ENCODE assay signal across 16 cellular contexts in the genomic region with DNA sequence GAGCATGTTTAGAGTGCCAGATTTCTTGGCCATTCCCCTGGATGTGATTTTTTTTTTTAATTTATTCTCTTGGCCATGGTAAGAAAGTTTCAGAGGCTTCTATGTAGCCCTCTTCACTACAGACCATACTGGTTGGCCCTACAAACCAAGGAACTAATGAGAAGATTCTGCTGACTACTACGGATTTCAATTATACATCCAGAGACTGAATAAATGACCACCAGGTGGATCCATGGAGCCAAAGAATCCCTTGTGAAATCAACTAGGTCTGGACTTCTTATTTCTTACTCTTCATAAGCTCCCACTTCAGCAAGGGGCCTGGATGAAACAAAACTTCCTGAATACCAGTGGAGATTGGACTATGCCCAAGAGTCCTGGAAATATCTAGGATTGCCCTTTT. TPM values are rescaled to one million over a fixed set of nuclear protein-coding genes. Genes with fewer than 3 reads are reported as not detected.
A peak's percentile ranks its signal among the peaks of the same experiment; 100 is the strongest.
DNase-seq lines count a peak whose midpoint lies in the region; ATAC-seq and TF ChIP-seq lines count a peak whose summit lies in the region.
"Had no signal": no experiment of that assay in that cellular context is flagged by ENCODE, and none has a peak within 500 bp of the region (broad histone marks: within the 10 kb centered on the region; RNA-seq: fewer than 3 reads in every experiment).

No MANE protein-coding gene starts in this region.

- H3K27me3 ChIP-seq in IMR-90 (ENCODE audit: control insufficient read depth, insufficient read depth, low read length) (peaks cover 4% of the 10 kb centered on the region), body of pancreas (no peaks in the 10 kb centered on the region), sigmoid colon (no peaks in the 10 kb centered on the region), neuronal stem cell (ENCODE audit: control insufficient read depth in 3 of 3, insufficient read depth in 3 of 3, low read depth in 1 of 3, low read length in 3 of 3) (no peaks in the 10 kb centered on the region)

- H2AFZ ChIP-seq in IMR-90 (replicated peaks; ENCODE audit: low read length, poor library complexity) (no peak overlapping the region), neuronal stem cell (ENCODE audit: low read length) (no peak overlapping the region)

- no peak overlapping the region for H3K56ac ChIP-seq in IMR-90 (ENCODE audit: extremely low read depth, insufficient read depth, low read length)

- no peak overlapping the region for H3K4ac ChIP-seq in IMR-90 (ENCODE audit: low read depth, low read length)
- no peak overlapping the region for H3K4ac ChIP-seq in neuronal stem cell (ENCODE audit: low read length)

- H3K14ac ChIP-seq in IMR-90 (replicated peaks; ENCODE audit: low read depth, low read length) (no peak overlapping the region), neuronal stem cell (ENCODE audit: low read length) (no peak overlapping the region)

- no peak overlapping the region for H4K8ac ChIP-seq in IMR-90 (ENCODE audit: low read depth in 2 of 2, low read length in 2 of 2)
- H4K8ac ChIP-seq in neuronal stem cell (ENCODE audit: low read depth, low read length), result no peak overlapping the region

- H3K18ac ChIP-seq in IMR-90 (ENCODE audit: low read depth, low read length), result no peak overlapping the region
- H3K18ac ChIP-seq in neuronal stem cell (ENCODE audit: low read length), result no peak overlapping the region

- CTCF ChIA-PET in IMR-90 (lab: Yijun Ruan, JAX), result interaction anchor here (0.7 kb wide), 1 partner anchor 508 kb away, joined by 4 read pairs; no protein-coding TSS in a partner anchor

- no peak overlapping the region for H4K5ac ChIP-seq in IMR-90 (ENCODE audit: low read depth, low read length)

- H2AK5ac ChIP-seq in IMR-90 (ENCODE audit: low read depth, low read length) (no peak overlapping the region), neuronal stem cell (ENCODE audit: low read depth, low read length) (no peak overlapping the region)

- no TSS peak for BruUV-seq in IMR-90 (replicated peaks; lab: Mats Ljungman, UMichigan)

- no peak overlapping the region for H3K9ac ChIP-seq in IMR-90 (ENCODE audit: low read depth, low read length)
- H3K9ac ChIP-seq in neuronal stem cell (ENCODE audit: low read depth, low read length, poor library complexity), result no peak overlapping the region

- H2BK120ac ChIP-seq in IMR-90 (ENCODE audit: low read depth, low read length) (no peak overlapping the region), neuronal stem cell (ENCODE audit: low read depth, low read length) (no peak overlapping the region)

- no peak overlapping the region for H2BK5ac ChIP-seq in IMR-90 (ENCODE audit: low read depth, low read length, poor library complexity, severe bottlenecking)
- H2BK5ac ChIP-seq in neuronal stem cell (ENCODE audit: low read length), result no peak overlapping the region

- H3K4me3 ChIP-seq in IMR-90 (ENCODE audit: insufficient read depth, low read depth, low read length), result no peak overlapping the region
- no peak overlapping the region for H3K4me3 ChIP-seq in body of pancreas
- H3K4me3 ChIP-seq in sigmoid colon, result no peak overlapping the region
- no peak overlapping the region for H3K4me3 ChIP-seq in neuronal stem cell (ENCODE audit: low read length in 2 of 2)
- H3K4me3 ChIP-seq: skin epidermis had no signal

- H3K23ac ChIP-seq in IMR-90 (ENCODE audit: low read depth, low read length) (no peak overlapping the region), neuronal stem cell (ENCODE audit: low read depth, low read length, poor library complexity) (no peak overlapping the region)

- H4K20me1 ChIP-seq in IMR-90 (ENCODE audit: insufficient read depth, low read length), result no peaks in the 10 kb centered on the region

- no peaks in the 10 kb centered on the region for H3K4me1 ChIP-seq in IMR-90 (ENCODE audit: control insufficient read depth, insufficient read depth, low read length)
- H3K4me1 ChIP-seq in body of pancreas, result no peaks in the 10 kb centered on the region
- no peaks in the 10 kb centered on the region for H3K4me1 ChIP-seq in sigmoid colon
- H3K4me1 ChIP-seq in neuronal stem cell (ENCODE audit: control insufficient read depth in 2 of 2, insufficient read depth in 1 of 2, low read depth in 1 of 2, low read length in 2 of 2), result no peaks in the 10 kb centered on the region

- in situ Hi-C loops in IMR-90 (cut with MboI; ENCODE audit: low sequenced_read_pairs), result no loop called here

- H3K36me3 ChIP-seq in IMR-90 (ENCODE audit: control insufficient read depth, insufficient read depth, low read length) (no peaks in the 10 kb centered on the region), body of pancreas (replicated peaks in 1 of 2; ENCODE audit: insufficient read depth in 1 of 2, low read depth in 2 of 2) (no peaks in the 10 kb centered on the region), sigmoid colon (no peaks in the 10 kb centered on the region), neuronal stem cell (replicated peaks in 1 of 2; ENCODE audit: control insufficient read depth in 2 of 2, insufficient read depth in 2 of 2, low read length in 2 of 2) (no peaks in the 10 kb centered on the region)

- dilution Hi-C loops in IMR-90 (cut with HindIII; ENCODE audit: low sequenced_read_pairs, unreplicated experiment), result no loop called here

- 60% methylated on average over 1 of the region's 1 CpG; no CpG with 5 or more reads in 1 of the 2 experiments for WGBS in IMR-90 (ENCODE audit: extremely low coverage in 2 of 2, insufficient read length in 1 of 2), 2 experiments
- 39 to 50% methylated on average over 1 of the region's 1 CpG for WGBS in body of pancreas, 2 donors
- 72 to 84% methylated on average over 1 of the region's 1 CpG for WGBS in sigmoid colon, 2 donors
- no CpG with 5 or more reads among the region's 1 CpG for WGBS in neuronal stem cell (ENCODE audit: extremely low coverage in 2 of 2, insufficient read length in 2 of 2, insufficient replicate concordance in 1 of 2), 2 donors

- H2BK12ac ChIP-seq in neuronal stem cell (ENCODE audit: low read length), result no peak overlapping the region

- H3K9me3 ChIP-seq in IMR-90 (ENCODE audit: control insufficient read depth, insufficient read depth, low read length) (no peaks in the 10 kb centered on the region), body of pancreas (no peaks in the 10 kb centered on the region), sigmoid colon (no peaks in the 10 kb centered on the region), neuronal stem cell (replicated peaks in 1 of 2; ENCODE audit: control insufficient read depth in 2 of 2, insufficient read depth in 1 of 2, low read depth in 1 of 2, low read length in 2 of 2) (no peaks in the 10 kb centered on the region)

- ATAC-seq in IMR-90 (ENCODE audit: low read depth), result peak; percentile 27; the same call in 1 of the 2 replicates
- no peak for ATAC-seq in body of pancreas
- no peak for ATAC-seq in GM21515 (IDR thresholded peaks at IDR 0.05; ENCODE audit: unreplicated experiment)
- ATAC-seq: activated T-helper 17 cell treated with anti-CD3 and anti-CD28 coated beads, Interleukin-2, amount 50 U/mL, for 72 hours had no signal

- no peak overlapping the region for H3K4me2 ChIP-seq in IMR-90 (ENCODE audit: low read depth, low read length)
- H3K4me2 ChIP-seq in neuronal stem cell (ENCODE audit: insufficient read depth, low read length, poor library complexity, severe bottlenecking), result no peak overlapping the region

- H4K91ac ChIP-seq in IMR-90 (ENCODE audit: insufficient read depth, low read depth, low read length), result no peak overlapping the region
- no peak overlapping the region for H4K91ac ChIP-seq in neuronal stem cell (ENCODE audit: low read depth, low read length, poor library complexity)

- TF ChIP-seq CTCF in IMR-90 (conservative IDR thresholded peaks at IDR 0.05; ENCODE audit: low read depth, low read length) (peak; percentile 29), body of pancreas (IDR thresholded peaks at IDR 0.05) (peak in 4 of 7 experiments; percentile 11 to 34 (median 19)), sigmoid colon (IDR thresholded peaks at IDR 0.05) (no peak)

- no peak overlapping the region for H2BK20ac ChIP-seq in IMR-90 (ENCODE audit: low read depth, low read length)

- H3K27ac ChIP-seq in IMR-90 (ENCODE audit: insufficient read depth, low read length), result no peak overlapping the region
- H3K27ac ChIP-seq in body of pancreas, result no peak overlapping the region
- H3K27ac ChIP-seq in sigmoid colon, result no peak overlapping the region
- no peak overlapping the region for H3K27ac ChIP-seq in neuronal stem cell (replicated peaks; ENCODE audit: low read length)
- H3K27ac ChIP-seq: skin epidermis had no signal

- TF ChIP-seq POLR2A in IMR-90 (IDR thresholded peaks at IDR 0.05; ENCODE audit: low read depth, low read length) (no peak), body of pancreas (IDR thresholded peaks at IDR 0.05) (no peak), sigmoid colon (IDR thresholded peaks at IDR 0.05) (no peak)

- intact Hi-C loops in IMR-90 (cut with micrococcal nuclease) (no loop called here), body of pancreas (cut with DNase I) (no loop called here), sigmoid colon (cut with DNase I) (no loop called here)

- POLR2A ChIA-PET in IMR-90 (lab: Charles Lee; ENCODE audit: unreplicated experiment), result no interaction called here

- H2BK15ac ChIP-seq in IMR-90 (ENCODE audit: low read depth, low read length), result no peak overlapping the region
- H2BK15ac ChIP-seq in neuronal stem cell (ENCODE audit: low read length), result no peak overlapping the region

- H3K79me1 ChIP-seq in IMR-90 (ENCODE audit: low read depth in 1 of 2, low read length in 2 of 2) (no peaks in the 10 kb centered on the region), neuronal stem cell (ENCODE audit: low read depth, low read length) (no peaks in the 10 kb centered on the region)

- TF ChIP-seq RAD21 in IMR-90 (IDR thresholded peaks at IDR 0.05; ENCODE audit: low read length), result no peak

- no peak overlapping the region for H2AK9ac ChIP-seq in IMR-90 (replicated peaks; ENCODE audit: low read depth, low read length, poor library complexity)

- H3K9me1 ChIP-seq in IMR-90 (ENCODE audit: insufficient read depth, low read length), result no peaks in the 10 kb centered on the region

- TF ChIP-seq EP300 in sigmoid colon (IDR thresholded peaks at IDR 0.05), result no peak

- peak; percentile 49 for DNase-seq in DMS53 (lab: John Stamatoyannopoulos, UW)
- DNase-seq in DMS53 treated with DMSO at 0.1 percent for 48 hours (lab: John Stamatoyannopoulos, UW; ENCODE audit: unreplicated experiment), result no peak
- DNase-seq in IMR-90, result no peak
- DNase-seq in body of pancreas, result no peak
- peak; percentile 31 for DNase-seq in myocyte (ENCODE audit: low read depth)
- DNase-seq in sigmoid colon, result no peak
- DNase-seq in neuronal stem cell (ENCODE audit: low spot score), result no peak
- DNase-seq: activated CD4-positive, alpha-beta T cell treated with anti-CD3 and anti-CD28 coated beads, Interleukin-2, amount 10 ng/mL, durations not matched to agents 24 days and 14 days; central memory CD4-positive, alpha-beta T cell; DND-41; NCI-H1092; NCI-H526 treated with DMSO at 0.1 percent for 48 hours; SW 1271 had no signal

RNA-seq across cellular contexts. Expression of gene ZNF622, which starts 27.6 kb away (rescaled TPM):
- total RNA-seq in IMR-90 (2012; rRNA removed), result 49.3 and 66.4 TPM in 2 replicates
- polyA plus RNA-seq in IMR-90 (2012; rRNA removed), result 19.5 and 22.1 TPM in 2 replicates
- 17.2 and 22.4 TPM in 2 replicates for polyA plus RNA-seq in IMR-90 (2012; cell fraction: cytosol; rRNA removed)
- polyA plus RNA-seq in IMR-90 (2012; cell fraction: nucleus; rRNA removed; ENCODE audit: low replicate concordance), result 11.5 and 12.6 TPM in 2 replicates
- total RNA-seq in body of pancreas, result 10 to 100 TPM; 28.0 to 45.1 TPM
- total RNA-seq in myocyte, result 49.3 and 66.8 TPM in 2 replicates
- polyA plus RNA-seq in myocyte (2012), result 96.8 TPM
- total RNA-seq in sigmoid colon, result 10 to 100 TPM; 22.8 to 27.8 (median 25.2) TPM
- polyA plus RNA-seq in sigmoid colon, result 10 to 100 TPM; 36.5 to 40.8 (median 40.2) TPM
- polyA plus RNA-seq in neuronal stem cell (2013, experiment 1 of 2), result 12.0 TPM
- 12.0 TPM for polyA plus RNA-seq in neuronal stem cell (2013, experiment 2 of 2)

Comparison
In these comparisons a context has a peak if more than half of its experiments do, and no peak if none do; other contexts are left out.
1. DNase-seq: peak in DMS53 (single experiment) and myocyte (single experiment); none in DMS53 treated with DMSO at 0.1 percent for 48 hours (single experiment), IMR-90 (single experiment), body of pancreas (0 of 4), sigmoid colon (single experiment) and neuronal stem cell (single experiment).
2. CTCF ChIP-seq: peak in IMR-90 (single experiment) and body of pancreas (4 of 7); none in sigmoid colon (0 of 4).